In genomic region chr6:7727150-7727950, GRCh38 we compare ENCODE assay signal across 8 cellular contexts. TPM values are rescaled to one million over a fixed set of nuclear protein-coding genes. Genes with fewer than 3 reads are reported as not detected.
DNase-seq lines count a peak whose midpoint lies in the region; TF ChIP-seq lines count a peak whose summit lies in the region.

No MANE protein-coding gene starts in this region.

- no peaks in the 10 kb centered on the region for H4K20me1 ChIP-seq in mammary epithelial cell (ENCODE audit: insufficient read depth, low read length)

- H3K9me3 ChIP-seq in HUES64 (ENCODE audit: insufficient read depth, low read depth, low read length), result no peaks in the 10 kb centered on the region
- H3K9me3 ChIP-seq in mammary epithelial cell (replicated peaks; ENCODE audit: insufficient read depth, low read length), result no peaks in the 10 kb centered on the region
- H3K9me3 ChIP-seq in vagina, result no peaks in the 10 kb centered on the region

- TF ChIP-seq POLR2A in vagina (IDR thresholded peaks at IDR 0.05), result no peak

- H3K27me3 ChIP-seq in HUES64 (ENCODE audit: insufficient read depth, low read length), result peaks cover 87% of the 10 kb centered on the region
- peaks cover 25% of the 10 kb centered on the region for H3K27me3 ChIP-seq in mammary epithelial cell (ENCODE audit: insufficient read depth, low read length)
- H3K27me3 ChIP-seq in vagina, result no peaks in the 10 kb centered on the region

- peak overlapping the region; percentile 99 for H3K4me2 ChIP-seq in mammary epithelial cell (ENCODE audit: insufficient read depth, low read depth, low read length)

- CTCF ChIA-PET in mammary epithelial cell (lab: Charles Lee; ENCODE audit: low non-redundant PET), result interaction anchor here (0.6 kb wide), 1 partner anchor 541 kb away, joined by 4 read pairs; no protein-coding TSS in a partner anchor

- H2AFZ ChIP-seq in mammary epithelial cell (ENCODE audit: low read depth, low read length), result peak overlapping the region; percentile 82

- dilution Hi-C loops in mammary epithelial cell (cut with HindIII; ENCODE audit: low sequenced_read_pairs), result loop anchor here (10.0 kb wide), 1 partner anchor 277 kb away; no protein-coding TSS in a partner anchor

- H3K4me1 ChIP-seq in HUES64 (ENCODE audit: insufficient read depth, low read length), result peaks cover 29% of the 10 kb centered on the region
- peaks cover 19% of the 10 kb centered on the region for H3K4me1 ChIP-seq in mammary epithelial cell (ENCODE audit: insufficient read depth, low read length)
- peaks cover 28% of the 10 kb centered on the region for H3K4me1 ChIP-seq in vagina

- H3K4me3 ChIP-seq in HUES64 (ENCODE audit: low read length), result peak overlapping the region; percentile 66
- peak overlapping the region; percentile 12 to 62 (median 37) for H3K4me3 ChIP-seq in mammary epithelial cell (replicated peaks in 1 of 3; ENCODE audit: insufficient read depth in 1 of 3, low read depth in 2 of 3, low read length in 3 of 3)
- H3K4me3 ChIP-seq in vagina, result peak overlapping the region; percentile 54

- intact Hi-C loops in mammary epithelial cell (cut with micrococcal nuclease), result loop anchor here (5.0 to 10.0 kb wide), 2 partner anchors 150 to 463 kb away; no protein-coding TSS in a partner anchor
- intact Hi-C loops in vagina (cut with DNase I), result no loop called here

- 1% methylated on average over 86 of the region's 86 CpGs for WGBS in HUES64
- 3% methylated on average over 49 of the region's 86 CpGs for WGBS in mammary epithelial cell (ENCODE audit: low coverage, missing lambda C conversion rate)

- H3K27ac ChIP-seq in HUES64 (ENCODE audit: low read depth, low read length) (no peak overlapping the region), mammary epithelial cell (ENCODE audit: insufficient read depth, low read depth, low read length) (no peak overlapping the region), vagina (no peak overlapping the region)

- no peaks in the 10 kb centered on the region for H3K36me3 ChIP-seq in HUES64 (ENCODE audit: insufficient read depth, low read length)
- H3K36me3 ChIP-seq in mammary epithelial cell (ENCODE audit: insufficient read depth, low read length), result no peaks in the 10 kb centered on the region
- no peaks in the 10 kb centered on the region for H3K36me3 ChIP-seq in vagina

- in situ Hi-C loops in mammary epithelial cell (cut with MboI; ENCODE audit: low sequenced_read_pairs in 2 of 2), result loop anchor here (10.0 kb wide), 1 partner anchor 267 kb away; no protein-coding TSS in a partner anchor

- TF ChIP-seq CTCF in mammary epithelial cell (conservative IDR thresholded peaks at IDR 0.05 in 1 of 2, IDR thresholded peaks at IDR 0.05 in 1 of 2; ENCODE audit: extremely low read depth in 1 of 2, insufficient read depth in 1 of 2, low read depth in 1 of 2, low read length in 2 of 2), result no peak
- no peak for TF ChIP-seq CTCF in vagina (IDR thresholded peaks at IDR 0.05)

- H3K9ac ChIP-seq in HUES64 (ENCODE audit: low read depth, low read length) (no peak overlapping the region), mammary epithelial cell (ENCODE audit: insufficient read depth, low read length) (no peak overlapping the region)

- no TSS peak for BruUV-seq in mammary epithelial cell (replicated peaks; lab: Mats Ljungman, UMichigan)

- no peaks in the 10 kb centered on the region for H3K79me2 ChIP-seq in mammary epithelial cell (ENCODE audit: insufficient read depth, low read length)

- DNase-seq in NCI-H2081 (lab: John Stamatoyannopoulos, UW) (peak; percentile 27 to 34), NCI-H2081 treated with DMSO at 0.1 percent for 48 hours (lab: John Stamatoyannopoulos, UW) (no peak), mammary epithelial cell (peak; percentile 16), lung microvascular endothelial cell (ENCODE audit: low read depth in 2 of 2) (peak; percentile 50 to 55), vagina (ENCODE audit: extremely low spot score in 2 of 2) (no peak), NCI-H526 treated with DMSO at 0.1 percent for 48 hours (lab: John Stamatoyannopoulos, UW) (no peak)
- no peak for DNase-seq in activated CD4-positive, alpha-beta T cell treated with anti-CD3 and anti-CD28 coated beads, Interleukin-2, amount 50 U/mL, for 4 hours

RNA-seq across cellular contexts. Expression of gene BMP6, which starts 1.5 kb away (rescaled TPM):
- polyA plus RNA-seq in HUES64 (2013, experiment 1 of 2), result 1.1 TPM
- polyA plus RNA-seq in HUES64 (2013, experiment 2 of 2), result 0.63 TPM
- total RNA-seq in mammary epithelial cell (1 to 10 TPM in 1 of 2 donors, under 1 TPM in 1; 0.33 to 1.2 TPM), lung microvascular endothelial cell (90.2 and 246 TPM in 2 replicates), vagina (3.2 TPM)
- polyA plus RNA-seq in mammary epithelial cell, result 4.2 TPM
- polyA minus RNA-seq in mammary epithelial cell, result 12.1 TPM

Comparison
In these comparisons a context has a peak if more than half of its experiments do, and no peak if none do; other contexts are left out.
1. DNase-seq: peak in NCI-H2081 (2 of 2), mammary epithelial cell (single experiment) and lung microvascular endothelial cell (2 of 2); none in NCI-H2081 treated with DMSO at 0.1 percent for 48 hours (single experiment), vagina (0 of 2), NCI-H526 treated with DMSO at 0.1 percent for 48 hours (single experiment) and activated CD4-positive, alpha-beta T cell treated with anti-CD3 and anti-CD28 coated beads, Interleukin-2, amount 50 U/mL, for 4 hours (0 of 2).
2. RNA of gene BMP6, which starts 1.5 kb away (total RNA-seq): 90.2 to 246 TPM in lung microvascular endothelial cell; 3.2 TPM in vagina (single experiment) and 0.33 to 1.2 TPM in mammary epithelial cell; every median in the first group is over 10 times any median in the second.
3. Peak in every context shown above with its lines, with median percentiles within 50 percentile points of each other: H3K4me3 ChIP-seq.